1 cellular context compared by ENCODE assay signal in genomic region chr17:28335201-28335958, GRCh38.
A peak's percentile ranks its signal among the peaks of the same experiment; 100 is the strongest.
TF ChIP-seq lines count a peak whose summit lies in the region.

Gene IFT20, minus strand, starts transcription at chr17:28335472. Its CDS starts 3,487 bp downstream, at chr17:28331985.
A gene with protein sequence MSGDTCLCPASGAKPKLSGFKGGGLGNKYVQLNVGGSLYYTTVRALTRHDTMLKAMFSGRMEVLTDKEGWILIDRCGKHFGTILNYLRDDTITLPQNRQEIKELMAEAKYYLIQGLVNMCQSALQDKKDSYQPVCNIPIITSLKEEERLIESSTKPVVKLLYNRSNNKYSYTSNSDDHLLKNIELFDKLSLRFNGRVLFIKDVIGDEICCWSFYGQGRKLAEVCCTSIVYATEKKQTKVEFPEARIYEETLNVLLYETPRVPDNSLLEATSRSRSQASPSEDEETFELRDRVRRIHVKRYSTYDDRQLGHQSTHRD (plus strand): TSS chr17:28335761. CDS start chr17:28339522, 3,761 bp downstream.

TF ChIP-seq in HepG2, 621 proteins besides CTCF, POLR2A, EP300 and RAD21 (continued from another document and continues in another):
- TF ChIP-seq RARA (CRISPR knock-in tag; IDR thresholded peaks at IDR 0.05) (no peak), MBNL3 (CRISPR knock-in tag; conservative IDR thresholded peaks at IDR 0.05) (no peak), SRSF9 (IDR thresholded peaks at IDR 0.05; ENCODE audit: borderline replicate concordance, insufficient read depth, low read depth, low read length, poor library complexity, severe bottlenecking) (no peak), PREB (CRISPR knock-in tag; IDR thresholded peaks at IDR 0.05) (no peak), CAMTA2 (CRISPR knock-in tag; IDR thresholded peaks at IDR 0.05; ENCODE audit: borderline replicate concordance) (0 out of 2 replicates have a peak, but pooled peaks have one; percentile 44), MAZ (IDR thresholded peaks at IDR 0.05; ENCODE audit: borderline replicate concordance, low read depth, low read length) (no peak; the same call in 1 of the 2 replicates), MAZ (CRISPR knock-in tag; IDR thresholded peaks at IDR 0.05; ENCODE audit: low read depth) (no peak), ZNF619 (CRISPR knock-in tag; IDR thresholded peaks at IDR 0.05) (0 out of 2 replicates have a peak, but pooled peaks have one; percentile 39), ZNF143 (CRISPR knock-in tag; IDR thresholded peaks at IDR 0.05) (peak; percentile 100), DNMT1 (CRISPR knock-in tag; IDR thresholded peaks at IDR 0.05) (no peak; the same call in 1 of the 2 replicates), HNF4A (CRISPR knock-in tag; IDR thresholded peaks at IDR 0.05) (peak; percentile 5; the same call in 1 of the 2 replicates), NR1H2 (CRISPR knock-in tag; IDR thresholded peaks at IDR 0.05; ENCODE audit: borderline replicate concordance, low read depth) (no peak), MYNN (CRISPR knock-in tag; IDR thresholded peaks at IDR 0.05; ENCODE audit: low read depth) (no peak), ZBTB3 (CRISPR knock-in tag; IDR thresholded peaks at IDR 0.05; ENCODE audit: borderline replicate concordance, low read depth) (no peak; the same call in 1 of the 2 replicates), ZNF670 (CRISPR knock-in tag; IDR thresholded peaks at IDR 0.05; ENCODE audit: borderline replicate concordance) (0 out of 2 replicates have a peak, but pooled peaks have one; percentile 63), ATAD3A (CRISPR knock-in tag; IDR thresholded peaks at IDR 0.05) (no peak), ZBTB39 (CRISPR knock-in tag; IDR thresholded peaks at IDR 0.05) (no peak), ZIK1 (CRISPR knock-in tag; IDR thresholded peaks at IDR 0.05; ENCODE audit: borderline replicate concordance, low read depth) (peak; percentile 54; the same call in 1 of the 2 replicates), ZNF296 (CRISPR knock-in tag; conservative IDR thresholded peaks at IDR 0.05) (no peak), NFKB2 (CRISPR knock-in tag; IDR thresholded peaks at IDR 0.05; ENCODE audit: borderline replicate concordance) (peak; percentile 69; the same call in 1 of the 2 replicates), ZNF766 (CRISPR knock-in tag; IDR thresholded peaks at IDR 0.05; ENCODE audit: borderline replicate concordance) (peak; percentile 67; the same call in 1 of the 2 replicates), ZNF724P (CRISPR knock-in tag; IDR thresholded peaks at IDR 0.05; ENCODE audit: borderline replicate concordance) (peak; percentile 79; the same call in 1 of the 2 replicates), ZFP90 (CRISPR knock-in tag; IDR thresholded peaks at IDR 0.05; ENCODE audit: borderline replicate concordance) (peak; percentile 79; the same call in 1 of the 2 replicates), ZNF446 (CRISPR knock-in tag; IDR thresholded peaks at IDR 0.05) (no peak), CHCHD3 (CRISPR knock-in tag; IDR thresholded peaks at IDR 0.05) (no peak), ZNF839 (CRISPR knock-in tag; IDR thresholded peaks at IDR 0.05; ENCODE audit: borderline replicate concordance) (peak; percentile 38; the same call in 1 of the 2 replicates), HOMEZ (CRISPR knock-in tag; IDR thresholded peaks at IDR 0.05; ENCODE audit: low read depth) (no peak), PRPF4 (IDR thresholded peaks at IDR 0.05; ENCODE audit: low read depth, low read length, poor library complexity, severe bottlenecking) (no peak), HDAC2 (CRISPR knock-in tag; IDR thresholded peaks at IDR 0.05) (peak; percentile 53), ZNF230 (CRISPR knock-in tag; IDR thresholded peaks at IDR 0.05) (no peak), ZSCAN5A (CRISPR knock-in tag; IDR thresholded peaks at IDR 0.05; ENCODE audit: borderline replicate concordance) (no peak)
- TF ChIP-seq, protein P1, sequence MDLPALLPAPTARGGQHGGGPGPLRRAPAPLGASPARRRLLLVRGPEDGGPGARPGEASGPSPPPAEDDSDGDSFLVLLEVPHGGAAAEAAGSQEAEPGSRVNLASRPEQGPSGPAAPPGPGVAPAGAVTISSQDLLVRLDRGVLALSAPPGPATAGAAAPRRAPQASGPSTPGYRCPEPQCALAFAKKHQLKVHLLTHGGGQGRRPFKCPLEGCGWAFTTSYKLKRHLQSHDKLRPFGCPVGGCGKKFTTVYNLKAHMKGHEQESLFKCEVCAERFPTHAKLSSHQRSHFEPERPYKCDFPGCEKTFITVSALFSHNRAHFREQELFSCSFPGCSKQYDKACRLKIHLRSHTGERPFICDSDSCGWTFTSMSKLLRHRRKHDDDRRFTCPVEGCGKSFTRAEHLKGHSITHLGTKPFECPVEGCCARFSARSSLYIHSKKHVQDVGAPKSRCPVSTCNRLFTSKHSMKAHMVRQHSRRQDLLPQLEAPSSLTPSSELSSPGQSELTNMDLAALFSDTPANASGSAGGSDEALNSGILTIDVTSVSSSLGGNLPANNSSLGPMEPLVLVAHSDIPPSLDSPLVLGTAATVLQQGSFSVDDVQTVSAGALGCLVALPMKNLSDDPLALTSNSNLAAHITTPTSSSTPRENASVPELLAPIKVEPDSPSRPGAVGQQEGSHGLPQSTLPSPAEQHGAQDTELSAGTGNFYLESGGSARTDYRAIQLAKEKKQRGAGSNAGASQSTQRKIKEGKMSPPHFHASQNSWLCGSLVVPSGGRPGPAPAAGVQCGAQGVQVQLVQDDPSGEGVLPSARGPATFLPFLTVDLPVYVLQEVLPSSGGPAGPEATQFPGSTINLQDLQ (CRISPR knock-in tag; IDR thresholded peaks at IDR 0.05), result 0 out of 2 replicates have a peak, but pooled peaks have one; percentile 9
- TF ChIP-seq, protein P2, sequence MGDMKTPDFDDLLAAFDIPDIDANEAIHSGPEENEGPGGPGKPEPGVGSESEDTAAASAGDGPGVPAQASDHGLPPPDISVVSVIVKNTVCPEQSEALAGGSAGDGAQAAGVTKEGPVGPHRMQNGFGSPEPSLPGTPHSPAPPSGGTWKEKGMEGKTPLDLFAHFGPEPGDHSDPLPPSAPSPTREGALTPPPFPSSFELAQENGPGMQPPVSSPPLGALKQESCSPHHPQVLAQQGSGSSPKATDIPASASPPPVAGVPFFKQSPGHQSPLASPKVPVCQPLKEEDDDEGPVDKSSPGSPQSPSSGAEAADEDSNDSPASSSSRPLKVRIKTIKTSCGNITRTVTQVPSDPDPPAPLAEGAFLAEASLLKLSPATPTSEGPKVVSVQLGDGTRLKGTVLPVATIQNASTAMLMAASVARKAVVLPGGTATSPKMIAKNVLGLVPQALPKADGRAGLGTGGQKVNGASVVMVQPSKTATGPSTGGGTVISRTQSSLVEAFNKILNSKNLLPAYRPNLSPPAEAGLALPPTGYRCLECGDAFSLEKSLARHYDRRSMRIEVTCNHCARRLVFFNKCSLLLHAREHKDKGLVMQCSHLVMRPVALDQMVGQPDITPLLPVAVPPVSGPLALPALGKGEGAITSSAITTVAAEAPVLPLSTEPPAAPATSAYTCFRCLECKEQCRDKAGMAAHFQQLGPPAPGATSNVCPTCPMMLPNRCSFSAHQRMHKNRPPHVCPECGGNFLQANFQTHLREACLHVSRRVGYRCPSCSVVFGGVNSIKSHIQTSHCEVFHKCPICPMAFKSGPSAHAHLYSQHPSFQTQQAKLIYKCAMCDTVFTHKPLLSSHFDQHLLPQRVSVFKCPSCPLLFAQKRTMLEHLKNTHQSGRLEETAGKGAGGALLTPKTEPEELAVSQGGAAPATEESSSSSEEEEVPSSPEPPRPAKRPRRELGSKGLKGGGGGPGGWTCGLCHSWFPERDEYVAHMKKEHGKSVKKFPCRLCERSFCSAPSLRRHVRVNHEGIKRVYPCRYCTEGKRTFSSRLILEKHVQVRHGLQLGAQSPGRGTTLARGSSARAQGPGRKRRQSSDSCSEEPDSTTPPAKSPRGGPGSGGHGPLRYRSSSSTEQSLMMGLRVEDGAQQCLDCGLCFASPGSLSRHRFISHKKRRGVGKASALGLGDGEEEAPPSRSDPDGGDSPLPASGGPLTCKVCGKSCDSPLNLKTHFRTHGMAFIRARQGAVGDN (CRISPR knock-in tag; IDR thresholded peaks at IDR 0.05), result peak; percentile 84
- TF ChIP-seq, protein P3, sequence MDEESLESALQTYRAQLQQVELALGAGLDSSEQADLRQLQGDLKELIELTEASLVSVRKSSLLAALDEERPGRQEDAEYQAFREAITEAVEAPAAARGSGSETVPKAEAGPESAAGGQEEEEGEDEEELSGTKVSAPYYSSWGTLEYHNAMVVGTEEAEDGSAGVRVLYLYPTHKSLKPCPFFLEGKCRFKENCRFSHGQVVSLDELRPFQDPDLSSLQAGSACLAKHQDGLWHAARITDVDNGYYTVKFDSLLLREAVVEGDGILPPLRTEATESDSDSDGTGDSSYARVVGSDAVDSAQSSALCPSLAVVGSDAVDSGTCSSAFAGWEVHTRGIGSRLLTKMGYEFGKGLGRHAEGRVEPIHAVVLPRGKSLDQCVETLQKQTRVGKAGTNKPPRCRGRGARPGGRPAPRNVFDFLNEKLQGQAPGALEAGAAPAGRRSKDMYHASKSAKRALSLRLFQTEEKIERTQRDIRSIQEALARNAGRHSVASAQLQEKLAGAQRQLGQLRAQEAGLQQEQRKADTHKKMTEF (CRISPR knock-in tag; IDR thresholded peaks at IDR 0.05), result peak; percentile 87
- TF ChIP-seq, protein P4, sequence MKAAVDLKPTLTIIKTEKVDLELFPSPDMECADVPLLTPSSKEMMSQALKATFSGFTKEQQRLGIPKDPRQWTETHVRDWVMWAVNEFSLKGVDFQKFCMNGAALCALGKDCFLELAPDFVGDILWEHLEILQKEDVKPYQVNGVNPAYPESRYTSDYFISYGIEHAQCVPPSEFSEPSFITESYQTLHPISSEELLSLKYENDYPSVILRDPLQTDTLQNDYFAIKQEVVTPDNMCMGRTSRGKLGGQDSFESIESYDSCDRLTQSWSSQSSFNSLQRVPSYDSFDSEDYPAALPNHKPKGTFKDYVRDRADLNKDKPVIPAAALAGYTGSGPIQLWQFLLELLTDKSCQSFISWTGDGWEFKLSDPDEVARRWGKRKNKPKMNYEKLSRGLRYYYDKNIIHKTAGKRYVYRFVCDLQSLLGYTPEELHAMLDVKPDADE (CRISPR knock-in tag; IDR thresholded peaks at IDR 0.05), result peak; percentile 14; the same call in 1 of the 2 replicates
- TF ChIP-seq, protein P5, sequence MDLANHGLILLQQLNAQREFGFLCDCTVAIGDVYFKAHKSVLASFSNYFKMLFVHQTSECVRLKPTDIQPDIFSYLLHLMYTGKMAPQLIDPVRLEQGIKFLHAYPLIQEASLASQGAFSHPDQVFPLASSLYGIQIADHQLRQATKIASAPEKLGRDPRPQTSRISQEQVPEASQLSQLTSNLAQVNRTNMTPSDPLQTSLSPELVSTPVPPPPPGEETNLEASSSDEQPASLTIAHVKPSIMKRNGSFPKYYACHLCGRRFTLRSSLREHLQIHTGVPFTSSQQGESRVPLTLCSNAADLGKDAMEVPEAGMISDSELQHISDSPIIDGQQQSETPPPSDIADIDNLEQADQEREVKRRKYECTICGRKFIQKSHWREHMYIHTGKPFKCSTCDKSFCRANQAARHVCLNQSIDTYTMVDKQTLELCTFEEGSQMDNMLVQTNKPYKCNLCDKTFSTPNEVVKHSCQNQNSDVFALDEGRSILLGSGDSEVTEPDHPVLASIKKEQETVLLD (CRISPR knock-in tag; IDR thresholded peaks at IDR 0.05; ENCODE audit: low read depth), result no peak; the same call in 1 of the 2 replicates
- TF ChIP-seq, protein P6, sequence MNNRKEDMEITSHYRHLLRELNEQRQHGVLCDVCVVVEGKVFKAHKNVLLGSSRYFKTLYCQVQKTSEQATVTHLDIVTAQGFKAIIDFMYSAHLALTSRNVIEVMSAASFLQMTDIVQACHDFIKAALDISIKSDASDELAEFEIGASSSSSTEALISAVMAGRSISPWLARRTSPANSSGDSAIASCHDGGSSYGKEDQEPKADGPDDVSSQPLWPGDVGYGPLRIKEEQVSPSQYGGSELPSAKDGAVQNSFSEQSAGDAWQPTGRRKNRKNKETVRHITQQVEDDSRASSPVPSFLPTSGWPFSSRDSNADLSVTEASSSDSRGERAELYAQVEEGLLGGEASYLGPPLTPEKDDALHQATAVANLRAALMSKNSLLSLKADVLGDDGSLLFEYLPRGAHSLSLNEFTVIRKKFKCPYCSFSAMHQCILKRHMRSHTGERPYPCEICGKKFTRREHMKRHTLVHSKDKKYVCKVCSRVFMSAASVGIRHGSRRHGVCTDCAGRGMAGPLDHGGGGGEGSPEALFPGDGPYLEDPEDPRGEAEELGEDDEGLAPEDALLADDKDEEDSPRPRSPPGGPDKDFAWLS (CRISPR knock-in tag; IDR thresholded peaks at IDR 0.05; ENCODE audit: borderline replicate concordance), result no peak
